ENCODE assay signal across 14 cellular contexts in the genomic region with DNA sequence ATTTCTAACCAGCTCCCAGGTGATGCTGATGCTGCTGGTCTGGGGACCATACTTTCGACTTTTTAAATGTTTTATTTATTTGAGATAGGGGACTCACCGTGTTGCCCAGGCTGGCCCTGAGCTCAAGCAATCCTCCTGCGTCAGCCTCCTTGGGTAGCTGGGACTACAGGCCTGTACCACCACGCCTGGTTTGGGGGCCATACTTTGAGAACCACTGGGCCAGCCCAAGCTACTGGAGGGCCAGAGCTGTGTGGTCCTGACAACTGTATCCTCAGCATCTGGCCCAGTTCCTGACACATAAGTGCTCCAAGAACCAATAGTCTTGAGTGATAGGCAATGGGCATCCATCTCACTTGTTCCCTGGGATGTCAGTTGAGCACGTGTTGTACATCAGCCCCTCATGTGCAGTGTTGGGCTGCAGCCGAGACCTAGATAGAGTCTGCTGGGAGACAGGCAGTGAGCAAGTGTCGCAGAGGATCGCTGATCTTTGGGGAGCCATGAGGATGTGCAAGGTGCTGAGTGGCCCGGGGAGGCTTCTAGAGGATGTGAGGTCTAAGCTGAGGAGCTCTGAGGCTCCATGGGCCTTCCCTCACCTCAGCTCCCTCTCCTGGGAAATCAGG. TPM values are rescaled to one million over a fixed set of nuclear protein-coding genes. Genes with fewer than 3 reads are reported as not detected.
A peak's percentile ranks its signal among the peaks of the same experiment; 100 is the strongest.
DNase-seq lines count a peak whose midpoint lies in the region; ATAC-seq, FAIRE-seq and TF ChIP-seq lines count a peak whose summit lies in the region.
"Had no signal": no experiment of that assay in that cellular context is flagged by ENCODE, and none has a peak within 500 bp of the region (broad histone marks: within the 10 kb centered on the region; RNA-seq: fewer than 3 reads in every experiment).

No MANE protein-coding gene starts in this region.

- H3K79me2 ChIP-seq in OCI-LY7 (ENCODE audit: insufficient read depth, low read depth, low read length): peaks cover 71% of the 10 kb centered on the region
- peaks cover 6 to 66% of the 10 kb centered on the region in 2 experiments for H3K79me2 ChIP-seq in H1 (ENCODE audit: control insufficient read depth in 1 of 2, insufficient read depth in 2 of 2, low read length in 2 of 2)

- TF ChIP-seq POLR2A in breast epithelium (IDR thresholded peaks at IDR 0.05) (no peak), H1 (IDR thresholded peaks at IDR 0.05; ENCODE audit: control extremely low read depth in 1 of 2, low read depth in 2 of 2, low read length in 2 of 2) (no peak; a peak in 1 of 3 replicates)

- H3K4me1 Mint-ChIP-seq in MCF 10A (ENCODE audit: insufficient read depth, unreplicated experiment) (peaks cover 20% of the 10 kb centered on the region), type B pancreatic cell (ENCODE audit: unreplicated experiment) (peaks cover 44% of the 10 kb centered on the region)

- H3K79me1 ChIP-seq in H1 (ENCODE audit: low read depth, low read length): peaks cover 15% of the 10 kb centered on the region

- POLR2A ChIA-PET in MCF 10A (lab: Yijun Ruan, JAX) (interaction anchor here (0.6 to 1.7 kb wide), 4 partner anchors 9 to 240 kb away, joined by 3 to 4 read pairs (median 4); a partner anchor contains a TSS), OCI-LY7 (lab: Charles Lee) (interaction anchor here (0.6 to 3.0 kb wide), 8 partner anchors 8 to 122 kb away, joined by 3 to 8 read pairs (median 3); no protein-coding TSS in a partner anchor), H1 (lab: Charles Lee; ENCODE audit: partially characterized antibody) (interaction anchor here (0.8 to 4.8 kb wide), 17 partner anchors 10 to 97 kb away, joined by 3 to 23 read pairs (median 5); a partner anchor contains a TSS)

- H2AFZ ChIP-seq in OCI-LY7 (ENCODE audit: low read length) (no peak overlapping the region), H1 (ENCODE audit: low read length) (no peak overlapping the region)

- H3K9me2 ChIP-seq in OCI-LY7 (ENCODE audit: insufficient read depth, low read length): no peaks in the 10 kb centered on the region

- no peaks in the 10 kb centered on the region for H3K27me3 Mint-ChIP-seq in MCF 10A (ENCODE audit: insufficient read depth, unreplicated experiment)
- no peaks in the 10 kb centered on the region for H3K27me3 Mint-ChIP-seq in type B pancreatic cell

- TF ChIP-seq RAD21 in H1 (IDR thresholded peaks at IDR 0.05 in 1 of 2, conservative IDR thresholded peaks at IDR 0.05 in 1 of 2; ENCODE audit: low read depth in 2 of 2, low read length in 2 of 2): no peak

- H2BK20ac ChIP-seq in H1 (ENCODE audit: low read length): no peak overlapping the region

- H2BK12ac ChIP-seq in H1 (ENCODE audit: low read depth, low read length): peak overlapping the region; percentile 65; the same call in 1 of the 2 replicates

- no peak for DNase-seq in MCF 10A (ENCODE audit: unreplicated experiment)
- no peak for DNase-seq in breast epithelium (ENCODE audit: low spot score in 2 of 2)
- DNase-seq in OCI-LY7 (ENCODE audit: low spot score): no peak
- DNase-seq in H1 (ENCODE audit: low read depth in 1 of 2, low spot score in 2 of 2): no peak
- no peak for DNase-seq in type B pancreatic cell (ENCODE audit: extremely low spot score, unreplicated experiment)
- no peak for DNase-seq in islet precursor cell
- no peak for DNase-seq in ureter (ENCODE audit: low spot score)
- DNase-seq: activated CD4-positive, alpha-beta T cell treated with anti-CD3 and anti-CD28 coated beads for 1 hour; anterior cingulate cortex; BE2C; right cardiac atrium; SHP77; thyroid gland had no signal

- H3K18ac ChIP-seq in H1 (ENCODE audit: extremely low read depth, low read length): no peak overlapping the region

- H3K4me1 ChIP-seq in breast epithelium (peaks cover 0 to 5% of the 10 kb centered on the region in 2 donors), OCI-LY7 (ENCODE audit: insufficient read depth, low read length, poor library complexity, severe bottlenecking) (peaks cover 70% of the 10 kb centered on the region), H1 (replicated peaks in 1 of 4; ENCODE audit: control insufficient read depth in 3 of 4, insufficient read depth in 4 of 4, low read length in 3 of 4) (peaks cover 5 to 18% (median 11%) of the 10 kb centered on the region in 4 experiments)
- H3K4me1 ChIP-seq: BE2C had no signal

- no peak for TF ChIP-seq CTCF in MCF 10A (IDR thresholded peaks at IDR 0.05; ENCODE audit: unreplicated experiment)
- TF ChIP-seq CTCF in breast epithelium (IDR thresholded peaks at IDR 0.05): no peak
- no peak for TF ChIP-seq CTCF in OCI-LY7 (conservative IDR thresholded peaks at IDR 0.05; ENCODE audit: low read length)
- no peak for TF ChIP-seq CTCF in H1 (IDR thresholded peaks at IDR 0.05; ENCODE audit: control extremely low read depth in 1 of 3, insufficient read depth in 1 of 3, low read depth in 1 of 3, low read length in 3 of 3)
- TF ChIP-seq CTCF in type B pancreatic cell (conservative IDR thresholded peaks at IDR 0.05): no peak

- no peaks in the 10 kb centered on the region for H3K36me3 Mint-ChIP-seq in MCF 10A (ENCODE audit: insufficient read depth, unreplicated experiment)
- peaks cover 6% of the 10 kb centered on the region for H3K36me3 Mint-ChIP-seq in type B pancreatic cell

- no peak overlapping the region for H4K5ac ChIP-seq in H1 (ENCODE audit: insufficient read length, low read depth, low read length)

- no peak for FAIRE-seq in H1 (lab: Jason Lieb, UNC)

- H3K27ac ChIP-seq in breast epithelium (no peak overlapping the region), OCI-LY7 (ENCODE audit: low read depth, low read length, poor library complexity, severe bottlenecking) (peak overlapping the region; percentile 57), H1 (ENCODE audit: low read depth, low read length) (no peak overlapping the region)
- H3K27ac ChIP-seq: thyroid gland had no signal

- H3K23me2 ChIP-seq in H1 (ENCODE audit: low read depth, low read length): peaks cover 2% of the 10 kb centered on the region

- H3K4me3 Mint-ChIP-seq in MCF 10A (ENCODE audit: unreplicated experiment) (peak overlapping the region; percentile 84), type B pancreatic cell (peak overlapping the region; percentile 91)

- 87% methylated on average over 9 of the region's 9 CpGs; no CpG with 5 or more reads in 1 of the 2 experiments for WGBS in H1 (ENCODE audit: extremely low coverage in 1 of 2, insufficient coverage in 1 of 2, insufficient read length in 1 of 2, insufficient replicate concordance in 2 of 2, low coverage in 1 of 2, low lambda C conversion rate in 2 of 2, missing lambda C conversion rate in 1 of 2), 2 experiments

- intact Hi-C loops in MCF 10A (cut with micrococcal nuclease) (no loop called here), breast epithelium (cut with DNase I; ENCODE audit: low total_unique reads) (no loop called here), OCI-LY7 (cut with micrococcal nuclease; ENCODE audit: unreplicated experiment) (no loop called here)

- H3K9me3 Mint-ChIP-seq in MCF 10A (ENCODE audit: unreplicated experiment) (no peaks in the 10 kb centered on the region), type B pancreatic cell (no peaks in the 10 kb centered on the region)

- H3K27ac Mint-ChIP-seq in MCF 10A (ENCODE audit: low read depth, unreplicated experiment) (no peak overlapping the region), type B pancreatic cell (no peak overlapping the region)

- H3K23ac ChIP-seq in H1 (ENCODE audit: insufficient read length): no peak overlapping the region

- H3K4me3 ChIP-seq in breast epithelium: no peak overlapping the region
- H3K4me3 ChIP-seq in OCI-LY7 (ENCODE audit: low read depth, low read length, poor library complexity, severe bottlenecking): peak overlapping the region; percentile 96
- peak overlapping the region in 1 of 4 experiments; percentile 69; a peak in 2 of 8 replicates for H3K4me3 ChIP-seq in H1 (ENCODE audit: extremely low read depth in 1 of 4, insufficient read depth in 2 of 4, low read depth in 3 of 4, low read length in 4 of 4)
- H3K4me3 ChIP-seq: thyroid gland had no signal

- no peak overlapping the region; the same call in 1 of the 2 replicates for H4K8ac ChIP-seq in H1 (ENCODE audit: extremely low read depth, insufficient read depth, low read length)

- H3K36me3 ChIP-seq in breast epithelium (no peaks in the 10 kb centered on the region), OCI-LY7 (ENCODE audit: insufficient read depth, low read length) (peaks cover 45% of the 10 kb centered on the region), H1 (ENCODE audit: control insufficient read depth in 2 of 4, insufficient read depth in 4 of 4, low read length in 3 of 4) (peaks cover 0 to 16% (median 0%) of the 10 kb centered on the region in 4 experiments; a peak in 2 of 8 replicates)
- H3K36me3 ChIP-seq: BE2C, thyroid gland had no signal

- no peaks in the 10 kb centered on the region for H3K9me3 ChIP-seq in breast epithelium
- no peaks in the 10 kb centered on the region for H3K9me3 ChIP-seq in OCI-LY7 (ENCODE audit: low read length)
- H3K9me3 ChIP-seq in H1 (ENCODE audit: insufficient read depth in 2 of 2, low read depth in 1 of 2, low read length in 1 of 2): no peaks in the 10 kb centered on the region
- H3K9me3 ChIP-seq: BE2C, thyroid gland had no signal

- no peak overlapping the region for H3K14ac ChIP-seq in H1 (ENCODE audit: insufficient read length)

- H2BK5ac ChIP-seq in H1 (ENCODE audit: low read depth, low read length): no peak overlapping the region; the same call in 1 of the 2 replicates

- H3K27me3 ChIP-seq in breast epithelium (no peaks in the 10 kb centered on the region), H1 (replicated peaks in 1 of 4; ENCODE audit: control insufficient read depth in 3 of 4, extremely low read depth in 1 of 4, insufficient read depth in 3 of 4, low read length in 3 of 4) (no peaks in the 10 kb centered on the region)
- H3K27me3 ChIP-seq: BE2C, thyroid gland had no signal

- H2AK5ac ChIP-seq in H1 (ENCODE audit: low read depth, low read length): peak overlapping the region; percentile 24; the same call in 1 of the 2 replicates

- H3K56ac ChIP-seq in H1 (replicated peaks; ENCODE audit: insufficient read length, low read depth, low read length): no peak overlapping the region

- H2BK15ac ChIP-seq in H1 (ENCODE audit: low read length): no peak overlapping the region

- BruUV-seq in MCF 10A (replicated peaks; lab: Mats Ljungman, UMichigan): no TSS peak
- BruUV-seq in OCI-LY7 (replicated peaks; lab: Mats Ljungman, UMichigan): no TSS peak

- H3K4me2 ChIP-seq in OCI-LY7 (ENCODE audit: low read length) (peak overlapping the region; percentile 99), H1 (ENCODE audit: insufficient read depth in 1 of 2, low read depth in 2 of 2, low read length in 2 of 2) (peak overlapping the region; percentile 84 to 85)

- CTCF ChIA-PET in MCF 10A (lab: Yijun Ruan, JAX) (interaction anchor here (0.6 to 2.7 kb wide), 6 partner anchors 9 to 383 kb away, joined by 3 to 10 read pairs (median 3); no protein-coding TSS in a partner anchor), OCI-LY7 (lab: Charles Lee; ENCODE audit: unreplicated experiment) (interaction anchor here (0.6 to 1.2 kb wide), 3 partner anchors 25 to 414 kb away, joined by 3 to 5 read pairs (median 3); no protein-coding TSS in a partner anchor), H1 (lab: Charles Lee; ENCODE audit: partially characterized antibody) (interaction anchor here (0.6 to 2.5 kb wide), 15 partner anchors 9 to 382 kb away, joined by 3 to 11 read pairs (median 4); a partner anchor contains a TSS)

- H3K4ac ChIP-seq in H1 (replicated peaks; ENCODE audit: insufficient read length, low read depth, low read length): no peak overlapping the region

- H3K9ac ChIP-seq in H1 (replicated peaks in 1 of 4; ENCODE audit: extremely low read depth in 1 of 4, low read depth in 3 of 4, low read length in 3 of 4): no peak overlapping the region

- H4K20me1 ChIP-seq in OCI-LY7 (ENCODE audit: insufficient read depth, low read length): peaks cover 4% of the 10 kb centered on the region
- H4K20me1 ChIP-seq in H1 (replicated peaks in 1 of 2; ENCODE audit: control insufficient read depth in 1 of 2, insufficient read depth in 2 of 2, low read length in 2 of 2): peaks cover 7% of the 10 kb centered on the region in 2 experiments

- TF ChIP-seq EP300 in H1 (IDR thresholded peaks at IDR 0.05; ENCODE audit: borderline replicate concordance in 1 of 2, low read depth in 2 of 2, low read length in 2 of 2): no peak

- no peak for ATAC-seq in GM18519 (IDR thresholded peaks at IDR 0.05; ENCODE audit: low FRiP score, unreplicated experiment)
- ATAC-seq: right cardiac atrium had no signal

- no peak overlapping the region for H4K91ac ChIP-seq in H1 (replicated peaks; ENCODE audit: insufficient read length, low read length)

- H2BK120ac ChIP-seq in H1 (replicated peaks; ENCODE audit: low read depth, low read length): no peak overlapping the region

RNA-seq across cellular contexts. Expression of a gene that starts 1.6 kb away (rescaled TPM):
- total RNA-seq in MCF 10A (2022) (5.8 and 6.6 TPM in 2 replicates), breast epithelium (1 to 10 TPM in 1 of 3 donors, under 1 TPM in 2; 0.16 to 1.6 (median 0.33) TPM), OCI-LY7 (2022) (126 and 157 TPM in 2 replicates), type B pancreatic cell (ENCODE audit: low replicate concordance) (30.0 and 41.3 TPM in 2 replicates), ureter (8.4 TPM)
- 60.4 and 84.5 TPM in 2 replicates for total RNA-seq in OCI-LY7 (2014; rRNA removed; shearing (Covaris generic))
- 96.0 and 96.9 TPM in 2 replicates for total RNA-seq in H1 (2021; fragmentation: NEBNext Ultra II Directional; extraction: Animal tissue kit (Norgen Biotek cat#: 25700))
- 47.9 and 58.2 TPM in 2 replicates for polyA plus RNA-seq in H1 (2011; rRNA removed)
- 78.9 TPM for polyA plus RNA-seq in H1 (2011; cell fraction: cytosol; rRNA removed)
- 19.3 TPM for polyA plus RNA-seq in H1 (2011; cell fraction: nucleus; rRNA removed)
- polyA plus RNA-seq in H1 (2012, experiment 1 of 2): 71.5 to 77.9 TPM (median 76.5 TPM) in 4 replicates
- 74.2 TPM for polyA plus RNA-seq in H1 (2012, experiment 2 of 2)
- 71.5 TPM for polyA plus RNA-seq in H1 (2013, experiment 1 of 2)
- polyA plus RNA-seq in H1 (2013, experiment 2 of 2): 71.5 TPM
- 29.7 and 43.5 TPM in 2 replicates for polyA minus RNA-seq in H1 (2011; rRNA and poly(A)+ RNA removed)
- polyA minus RNA-seq in H1 (2011; cell fraction: cytosol; rRNA and poly(A)+ RNA removed): 27.9 TPM
- polyA minus RNA-seq in H1 (2011; cell fraction: nucleus; rRNA and poly(A)+ RNA removed): 24.2 TPM
